Comparison of ENCODE assay signal across 29 cellular contexts in the genomic region with DNA sequence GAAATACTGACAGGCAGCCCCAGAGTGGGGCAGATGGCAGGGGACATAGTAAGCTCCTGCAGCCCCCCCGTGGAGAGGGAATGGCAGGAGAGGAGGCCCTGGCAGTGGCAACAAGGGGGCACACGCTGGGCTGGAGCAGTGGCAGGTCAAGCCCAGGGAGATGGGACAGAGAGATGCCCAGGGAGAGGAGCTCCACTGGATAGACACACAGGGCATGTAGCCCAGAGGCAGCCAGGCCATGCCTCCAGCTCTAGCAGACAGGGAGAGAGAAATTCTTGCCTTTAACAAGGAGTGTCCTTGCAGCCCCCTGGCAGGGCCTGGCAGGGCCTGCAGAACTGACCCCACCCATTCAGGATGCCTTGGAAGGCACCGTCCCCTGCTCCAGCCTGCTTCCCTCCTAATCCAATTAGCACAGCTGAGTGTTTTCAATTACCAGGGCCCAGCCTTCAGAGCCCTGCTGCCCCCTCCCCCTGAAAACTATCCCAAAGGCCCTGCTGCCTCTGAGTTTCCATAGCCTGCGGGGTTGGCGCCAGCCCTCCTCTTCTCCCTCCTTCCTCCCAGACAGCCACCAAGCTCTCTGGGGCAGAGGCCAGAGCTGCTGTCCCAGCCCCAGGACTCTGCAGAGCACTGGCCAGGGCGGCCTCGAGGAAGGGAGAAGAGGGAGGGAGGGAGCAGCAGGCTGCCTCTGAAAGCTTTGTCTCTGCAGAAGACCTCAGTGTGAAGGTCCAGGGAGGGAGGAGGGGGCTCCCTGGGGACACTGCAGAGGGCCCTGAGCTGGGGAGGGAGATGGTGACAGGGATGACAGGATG. TPM values are rescaled to one million over a fixed set of nuclear protein-coding genes. Genes with fewer than 3 reads are reported as not detected.
A peak's percentile ranks its signal among the peaks of the same experiment; 100 is the strongest.
DNase-seq lines count a peak whose midpoint lies in the region; ATAC-seq and TF ChIP-seq lines count a peak whose summit lies in the region.
"Had no signal": no experiment of that assay in that cellular context is flagged by ENCODE, and none has a peak within 500 bp of the region (broad histone marks: within the 10 kb centered on the region; RNA-seq: fewer than 3 reads in every experiment).

No MANE protein-coding gene starts in this region.

- no peaks in the 10 kb centered on the region for H3K36me3 Mint-ChIP-seq in chondrocyte (ENCODE audit: low read depth)
- H3K36me3 Mint-ChIP-seq in neural crest cell (ENCODE audit: low read depth), result peaks cover 9% of the 10 kb centered on the region
- H3K36me3 Mint-ChIP-seq in T-helper 17 cell (ENCODE audit: low read depth), result no peaks in the 10 kb centered on the region
- H3K36me3 Mint-ChIP-seq: activated naive CD8-positive, alpha-beta T cell treated with anti-CD3 and anti-CD28 coated beads for 36 hours; naive thymus-derived CD8-positive, alpha-beta T cell had no signal

- no peak overlapping the region for H3K4me3 Mint-ChIP-seq in chondrocyte (ENCODE audit: unreplicated experiment)
- H3K4me3 Mint-ChIP-seq in neural crest cell, result peak overlapping the region; percentile 74
- H3K4me3 Mint-ChIP-seq in T-helper 17 cell, result no peak overlapping the region
- H3K4me3 Mint-ChIP-seq: activated CD8-positive, alpha-beta T cell treated with anti-CD3 and anti-CD28 coated beads for 36 hours; activated naive CD8-positive, alpha-beta T cell treated with anti-CD3 and anti-CD28 coated beads for 36 hours; HFFc6; naive thymus-derived CD8-positive, alpha-beta T cell; stimulated activated naive CD8-positive, alpha-beta T cell treated with anti-CD3 and anti-CD28 coated beads, Interleukin-15, amount 100 ng/mL, for 72 hours had no signal

- no peaks in the 10 kb centered on the region for H3K4me1 Mint-ChIP-seq in chondrocyte (ENCODE audit: low read depth)
- peaks cover 41% of the 10 kb centered on the region for H3K4me1 Mint-ChIP-seq in neural crest cell
- no peaks in the 10 kb centered on the region for H3K4me1 Mint-ChIP-seq in T-helper 17 cell

- H3K9me3 Mint-ChIP-seq in chondrocyte (ENCODE audit: low read depth) (peaks cover 5% of the 10 kb centered on the region), neural crest cell (peaks cover 5% of the 10 kb centered on the region)
- H3K9me3 Mint-ChIP-seq: activated CD8-positive, alpha-beta T cell treated with anti-CD3 and anti-CD28 coated beads for 36 hours; activated naive CD8-positive, alpha-beta T cell treated with anti-CD3 and anti-CD28 coated beads for 36 hours; HFFc6; stimulated activated naive CD8-positive, alpha-beta T cell treated with anti-CD3 and anti-CD28 coated beads, Interleukin-15, amount 100 ng/mL, for 72 hours had no signal

- H3K27ac Mint-ChIP-seq in chondrocyte (ENCODE audit: unreplicated experiment) (no peak overlapping the region), neural crest cell (ENCODE audit: unreplicated experiment) (no peak overlapping the region), T-helper 17 cell (no peak overlapping the region)
- H3K27ac Mint-ChIP-seq: activated CD8-positive, alpha-beta T cell treated with anti-CD3 and anti-CD28 coated beads for 36 hours; activated naive CD8-positive, alpha-beta T cell treated with anti-CD3 and anti-CD28 coated beads for 36 hours; HFFc6; stimulated activated naive CD8-positive, alpha-beta T cell treated with anti-CD3 and anti-CD28 coated beads, Interleukin-15, amount 100 ng/mL, for 72 hours had no signal

- TF ChIP-seq CTCF in chondrocyte (IDR thresholded peaks at IDR 0.05) (no peak), neural crest cell (conservative IDR thresholded peaks at IDR 0.05) (no peak)

- ATAC-seq in HG02678 (IDR thresholded peaks at IDR 0.05; ENCODE audit: unreplicated experiment) (no peak), T-helper 17 cell (no peak), HG02973 (IDR thresholded peaks at IDR 0.05; ENCODE audit: unreplicated experiment) (no peak)
- ATAC-seq: activated CD4-positive, CD25-positive, alpha-beta regulatory T cell treated with anti-CD3 and anti-CD28 coated beads, Interleukin-2, amount 50 U/mL, for 24 hours; activated CD8-positive, alpha-beta T cell treated with anti-CD3 and anti-CD28 coated beads for 36 hours; naive thymus-derived CD8-positive, alpha-beta T cell; sciatic nerve; stimulated activated naive CD8-positive, alpha-beta T cell treated with anti-CD3 and anti-CD28 coated beads, Interleukin-15, amount 100 ng/mL, for 72 hours had no signal

- H3K9me3 ChIP-seq in T-helper 17 cell (ENCODE audit: control insufficient read depth, low read length, poor library complexity, severe bottlenecking), result no peaks in the 10 kb centered on the region
- H3K9me3 ChIP-seq: ascending aorta, MG63, thyroid gland had no signal

- peak; percentile 94 for DNase-seq in ELF-1 (ENCODE audit: low read depth, low spot score)
- peak; percentile 36 for DNase-seq in NCI-H2227 (lab: John Stamatoyannopoulos, UW; ENCODE audit: unreplicated experiment)
- peak; percentile 72 for DNase-seq in chondrocyte (ENCODE audit: low spot score)
- DNase-seq in neural crest cell (ENCODE audit: low read depth, low spot score), result no peak
- no peak for DNase-seq in cerebellum (ENCODE audit: low spot score)
- no peak for DNase-seq in T-helper 17 cell
- DNase-seq: activated CD8-positive, alpha-beta T cell treated with anti-CD3 and anti-CD28 coated beads for 36 hours; activated effector memory CD4-positive, alpha-beta T cell treated with Interleukin-2 at 50 U/mL for 16 hours; activated naive CD8-positive, alpha-beta T cell treated with anti-CD3 and anti-CD28 coated beads for 36 hours; activated T-cell treated with anti-CD3 and anti-CD28 coated beads for 4 hours; caudate nucleus; dermis blood vessel endothelial cell; HFFc6; mesenchymal stem cell; MG63; naive thymus-derived CD8-positive, alpha-beta T cell; NCI-H1436; NCI-H2171 treated with DMSO at 0.1 percent for 48 hours; NCI-H774; stimulated activated naive CD8-positive, alpha-beta T cell treated with anti-CD3 and anti-CD28 coated beads, Interleukin-15, amount 100 ng/mL, for 72 hours; T1000; thyroid gland had no signal

- H3K27me3 Mint-ChIP-seq in chondrocyte (ENCODE audit: low read depth) (peaks cover 4% of the 10 kb centered on the region), neural crest cell (ENCODE audit: low read depth) (peaks cover 7% of the 10 kb centered on the region), T-helper 17 cell (peaks cover 6% of the 10 kb centered on the region)

RNA-seq across cellular contexts. Expression of gene L1CAM, which starts 12.5 kb away (rescaled TPM):
- total RNA-seq in chondrocyte, result 2.2 to 2.9 TPM (median 2.5 TPM) in 3 replicates
- total RNA-seq in neural crest cell, result 133 and 137 TPM in 2 replicates
- 107 TPM for total RNA-seq in cerebellum
- total RNA-seq in T-helper 17 cell, result 1 to 10 TPM; 2.3 to 3.9 TPM
- total RNA-seq: endothelial cell of umbilical vein, OCI-LY7 had no signal

RNA-seq across cellular contexts. Expression of gene AVPR2, which starts 31.0 kb away (rescaled TPM):
- total RNA-seq in chondrocyte (not detected in 3 replicates), neural crest cell (not detected in 2 replicates), cerebellum (not detected), T-helper 17 cell (not detected)
- total RNA-seq: activated CD8-positive, alpha-beta T cell treated with anti-CD3 and anti-CD28 coated beads for 36 hours; activated naive CD8-positive, alpha-beta T cell treated with anti-CD3 and anti-CD28 coated beads for 36 hours; endothelial cell of umbilical vein; HFFc6; naive thymus-derived CD8-positive, alpha-beta T cell had no signal

RNA-seq across cellular contexts. Expression of gene PDZD4, which starts 43.1 kb away (rescaled TPM):
- 24.8 to 27.2 TPM (median 25.4 TPM) in 3 replicates for total RNA-seq in chondrocyte
- 48.8 and 52.5 TPM in 2 replicates for total RNA-seq in neural crest cell
- 89.6 TPM for total RNA-seq in cerebellum
- total RNA-seq in T-helper 17 cell, result 10 to 100 TPM; 31.1 to 45.6 TPM
- total RNA-seq: HFFc6, OCI-LY7 had no signal

RNA-seq across cellular contexts. Expression of gene ARHGAP4, which starts 52.6 kb away (rescaled TPM):
- total RNA-seq in chondrocyte (2.8 to 3.7 TPM (median 3.1 TPM) in 3 replicates), neural crest cell (10.2 and 10.7 TPM in 2 replicates), cerebellum (9.3 TPM), T-helper 17 cell (100 to 1,000 TPM; 374 to 404 TPM)

Comparison
In these comparisons a context has a peak if more than half of its experiments do, and no peak if none do; other contexts are left out.
1. DNase-seq: peak in ELF-1 (single experiment), NCI-H2227 (single experiment) and chondrocyte (single experiment); none in neural crest cell (single experiment), cerebellum (single experiment) and T-helper 17 cell (0 of 3).
2. RNA of gene L1CAM, which starts 12.5 kb away (total RNA-seq): 133 to 137 TPM in neural crest cell and 107 TPM in cerebellum (single experiment); 2.3 to 3.9 TPM in T-helper 17 cell and 2.2 to 2.9 TPM in chondrocyte; every median in the first group is over 10 times any median in the second.